31 cellular contexts compared by ENCODE assay signal in genomic region chr1:100342391-100342790, GRCh38.
"Had no signal": no experiment of that assay in that cellular context is flagged by ENCODE, and none has a peak within 500 bp of the region (broad histone marks: within the 10 kb centered on the region; RNA-seq: fewer than 3 reads in every experiment).

No MANE protein-coding gene starts in this region.

- H3K4me3 ChIP-seq: ascending aorta, breast epithelium, cardiac muscle cell, coronary artery, dorsolateral prefrontal cortex, gastrocnemius medialis, heart left ventricle had no signal

- ATAC-seq: activated CD4-positive, CD25-positive, alpha-beta regulatory T cell treated with anti-CD3 and anti-CD28 coated beads, Interleukin-2, amount 50 U/mL, for 24 hours; activated naive CD4-positive, alpha-beta T cell treated with anti-CD3 and anti-CD28 coated beads, Interleukin-2, amount 50 U/mL, for 72 hours; activated T-cell treated with anti-CD3 and anti-CD28 coated beads, Interleukin-2, amount 50 U/mL, for 72 hours; esophagus mucosa; foreskin keratinocyte; gastrocnemius medialis; heart left ventricle; T-helper 17 cell had no signal

- H3K4me1 ChIP-seq: ascending aorta, breast epithelium, foreskin keratinocyte, gastrocnemius medialis had no signal

- DNase-seq: activated B cell treated with CpG ODN at 0.5 μM for 24 hours; activated CD4-positive, alpha-beta T cell treated with anti-CD3 and anti-CD28 coated beads for 48 hours; activated CD4-positive, alpha-beta T cell treated with anti-CD3 and anti-CD28 coated beads, Interleukin-2, amount 50 U/mL, for 1 hour; activated CD4-positive, alpha-beta T cell treated with anti-CD3 and anti-CD28 coated beads, Interleukin-2, amount 50 U/mL, for 48 hours; activated CD8-positive, alpha-beta memory T cell treated with anti-CD3 and anti-CD28 coated beads, Interleukin-2, amount 50 U/mL, for 48 hours; activated gamma-delta T cell; activated naive CD4-positive, alpha-beta T cell; activated naive CD4-positive, alpha-beta T cell treated with anti-CD3 and anti-CD28 coated beads, Interleukin-2, amount 10 ng/mL, durations not matched to agents 7 days and 5 days; activated naive CD8-positive, alpha-beta T cell treated with anti-CD3 and anti-CD28 coated beads, Interleukin-2, amount 10 ng/mL, durations not matched to agents 7 days and 5 days; activated T-cell treated with anti-CD3 and anti-CD28 coated beads for 4 hours; activated T-cell treated with anti-CD3 and anti-CD28 coated beads, Interleukin-2, amount 50 U/mL, for 24 hours; activated T-cell treated with anti-CD3 and anti-CD28 coated beads, Interleukin-2, amount 50 U/mL, for 72 hours; central memory CD4-positive, alpha-beta T cell; cerebellar nuclear complex; dorsolateral prefrontal cortex; effector memory CD4-positive, alpha-beta T cell; endodermal cell; foreskin keratinocyte; gastrocnemius medialis; glutamatergic neuron; heart left ventricle; T-helper 17 cell; T1000; WERI-Rb-1 had no signal

- H3K9me3 ChIP-seq: ascending aorta, breast epithelium, gastrocnemius medialis, heart left ventricle had no signal

- H3K27ac ChIP-seq: ascending aorta, breast epithelium, cardiac muscle cell, coronary artery, dorsolateral prefrontal cortex, foreskin keratinocyte, gastrocnemius medialis, heart left ventricle, WERI-Rb-1 had no signal

- H3K27me3 ChIP-seq: ascending aorta, breast epithelium, cardiac muscle cell, dorsolateral prefrontal cortex, gastrocnemius medialis, heart left ventricle had no signal

- H3K36me3 ChIP-seq: ascending aorta, breast epithelium, cardiac muscle cell, gastrocnemius medialis, heart left ventricle, WERI-Rb-1 had no signal
